Comparison of ENCODE assay signal across 25 cellular contexts in the genomic region with DNA sequence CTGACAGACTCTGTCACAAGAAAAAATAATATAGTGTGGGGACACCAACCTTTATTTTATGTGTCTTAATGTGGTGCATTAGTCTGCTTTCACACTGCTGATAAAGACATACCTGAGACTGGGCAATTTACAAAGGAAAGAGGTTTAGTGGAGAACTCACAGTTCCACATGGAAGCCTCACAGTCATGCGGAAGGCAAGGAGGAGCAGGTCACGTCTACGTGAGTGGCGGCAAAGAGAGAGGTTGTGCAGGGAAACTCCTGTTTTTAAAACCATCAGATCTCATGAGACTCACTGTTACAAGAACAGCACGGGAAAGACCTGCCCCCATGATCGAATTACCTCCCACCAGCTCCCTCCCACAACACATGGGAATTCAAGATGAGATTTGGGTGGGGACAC.
"Had no signal": no experiment of that assay in that cellular context is flagged by ENCODE, and none has a peak within 500 bp of the region (broad histone marks: within the 10 kb centered on the region; RNA-seq: fewer than 3 reads in every experiment).

No MANE protein-coding gene starts in this region.

- H3K9me3 Mint-ChIP-seq: activated CD4-positive, alpha-beta memory T cell treated with anti-CD3 and anti-CD28 coated beads for 36 hours; activated naive CD8-positive, alpha-beta T cell treated with anti-CD3 and anti-CD28 coated beads, Interleukin-2, amount 10 ng/mL, durations not matched to agents 7 days and 5 days had no signal

- H3K27me3 Mint-ChIP-seq: activated CD4-positive, alpha-beta memory T cell treated with anti-CD3 and anti-CD28 coated beads for 36 hours; activated naive CD8-positive, alpha-beta T cell treated with anti-CD3 and anti-CD28 coated beads, Interleukin-2, amount 10 ng/mL, durations not matched to agents 7 days and 5 days had no signal

- H3K27ac Mint-ChIP-seq: activated CD4-positive, alpha-beta memory T cell treated with anti-CD3 and anti-CD28 coated beads for 36 hours; activated naive CD8-positive, alpha-beta T cell treated with anti-CD3 and anti-CD28 coated beads, Interleukin-2, amount 10 ng/mL, durations not matched to agents 7 days and 5 days had no signal

- DNase-seq: activated CD4-positive, alpha-beta memory T cell treated with anti-CD3 and anti-CD28 coated beads for 36 hours; activated CD4-positive, alpha-beta T cell treated with anti-CD3 and anti-CD28 coated beads for 4 hours; activated CD8-positive, alpha-beta memory T cell treated with anti-CD3 and anti-CD28 coated beads, Interleukin-2, amount 50 U/mL, for 4 hours; activated naive CD4-positive, alpha-beta T cell treated with anti-CD3 and anti-CD28 coated beads, Interleukin-2, amount 50 U/mL, for 16 hours; activated naive CD8-positive, alpha-beta T cell treated with anti-CD3 and anti-CD28 coated beads, Interleukin-2, amount 10 ng/mL, durations not matched to agents 7 days and 5 days; activated T-cell treated with anti-CD3 and anti-CD28 coated beads, Interleukin-2, amount 50 U/mL, for 1 hour; adrenal gland; anterior cingulate cortex; Karpas-422; MM.1S; NCI-H1105; NCI-H1436; NCI-H1694 treated with DMSO at 0.1 percent for 48 hours; NCI-H2029 treated with DMSO at 0.1 percent for 48 hours; NCI-H345; NCI-H510A; NCI-H526 treated with DMSO at 0.1 percent for 48 hours; NCI-H82; OCI-M1; RPMI8226; T-helper 9 cell had no signal

- ATAC-seq: K562, Panc1, Right ventricle myocardium inferior had no signal

- H3K27ac ChIP-seq: adrenal gland, SK-N-MC had no signal

- H3K4me3 Mint-ChIP-seq: activated CD4-positive, alpha-beta memory T cell treated with anti-CD3 and anti-CD28 coated beads for 36 hours; activated naive CD8-positive, alpha-beta T cell treated with anti-CD3 and anti-CD28 coated beads, Interleukin-2, amount 10 ng/mL, durations not matched to agents 7 days and 5 days had no signal

- H3K9me3 ChIP-seq: adrenal gland had no signal
